In genomic region chr12:124152733-124153132, GRCh38 we compare ENCODE assay signal across 14 cellular contexts.
"Had no signal": no experiment of that assay in that cellular context is flagged by ENCODE, and none has a peak within 500 bp of the region (broad histone marks: within the 10 kb centered on the region; RNA-seq: fewer than 3 reads in every experiment).

No MANE protein-coding gene starts in this region.

- DNase-seq: activated B cell treated with CpG ODN at 0.5 μM for 24 hours; activated CD4-positive, alpha-beta T cell treated with anti-CD3 and anti-CD28 coated beads, Interleukin-2, amount 10 ng/mL, durations not matched to agents 24 days and 14 days; activated naive CD4-positive, alpha-beta T cell treated with Interleukin-2 at 50 U/mL for 16 hours; cortex of kidney; effector CD8-positive, alpha-beta T cell; islet precursor cell; left lung; stimulated activated CD4-positive, alpha-beta T cell treated with anti-CD3 and anti-CD28 coated beads, Interleukin-15, amount 100 ng/mL, for 24 hours; stimulated activated CD4-positive, alpha-beta T cell treated with anti-CD3 and anti-CD28 coated beads, Interleukin-4, amount 100 ng/mL, for 24 hours; stomach had no signal

- H3K9me3 Mint-ChIP-seq: activated B cell treated with CpG ODN at 0.5 μM for 24 hours; activated T-helper 1 cell treated with anti-CD3 and anti-CD28 coated beads, Interleukin-12 subunit alpha, Interleukin-12 subunit beta, Interleukin-2, Interleukin-4 antibody, amounts not matched to agents 30 ng/mL and 10 ng/mL and 1 ng/mL, durations not matched to agents 14 hours and 24 hours and 36 hours; central memory CD8-positive, alpha-beta T cell; memory B cell; T-helper 1 cell treated with Interleukin-12 subunit alpha and Interleukin-12 subunit beta and Interleukin-4 antibody, amounts not matched to agents 30 μg/mL and 1 μg/mL, for 36 hours had no signal

- H3K4me3 Mint-ChIP-seq: activated B cell treated with CpG ODN at 0.5 μM for 24 hours; activated CD4-positive, alpha-beta T cell treated with anti-CD3 and anti-CD28 coated beads, Interleukin-2, amount 10 ng/mL, durations not matched to agents 24 days and 14 days; activated T-helper 1 cell treated with anti-CD3 and anti-CD28 coated beads, Interleukin-12 subunit alpha, Interleukin-12 subunit beta, Interleukin-2, Interleukin-4 antibody, amounts not matched to agents 30 ng/mL and 10 ng/mL and 1 ng/mL, durations not matched to agents 14 hours and 24 hours and 36 hours; central memory CD8-positive, alpha-beta T cell; memory B cell; T-helper 1 cell treated with Interleukin-12 subunit alpha and Interleukin-12 subunit beta and Interleukin-4 antibody, amounts not matched to agents 30 μg/mL and 1 μg/mL, for 36 hours had no signal

- H3K4me1 Mint-ChIP-seq: activated CD4-positive, alpha-beta T cell treated with anti-CD3 and anti-CD28 coated beads, Interleukin-2, amount 10 ng/mL, durations not matched to agents 24 days and 14 days; central memory CD8-positive, alpha-beta T cell; memory B cell had no signal

- H3K27me3 Mint-ChIP-seq: activated CD4-positive, alpha-beta T cell treated with anti-CD3 and anti-CD28 coated beads, Interleukin-2, amount 10 ng/mL, durations not matched to agents 24 days and 14 days had no signal

- H3K4me3 ChIP-seq: left lung, stomach had no signal

- H3K27ac Mint-ChIP-seq: activated B cell treated with CpG ODN at 0.5 μM for 24 hours; activated CD4-positive, alpha-beta T cell treated with anti-CD3 and anti-CD28 coated beads, Interleukin-2, amount 10 ng/mL, durations not matched to agents 24 days and 14 days; activated T-helper 1 cell treated with anti-CD3 and anti-CD28 coated beads, Interleukin-12 subunit alpha, Interleukin-12 subunit beta, Interleukin-2, Interleukin-4 antibody, amounts not matched to agents 30 ng/mL and 10 ng/mL and 1 ng/mL, durations not matched to agents 14 hours and 24 hours and 36 hours; memory B cell; T-helper 1 cell treated with Interleukin-12 subunit alpha and Interleukin-12 subunit beta and Interleukin-4 antibody, amounts not matched to agents 30 μg/mL and 1 μg/mL, for 36 hours had no signal

- H3K27me3 ChIP-seq: left lung, stomach had no signal

- H3K36me3 ChIP-seq: left lung, stomach had no signal

- ATAC-seq: left lung had no signal

- H3K4me1 ChIP-seq: left lung, stomach had no signal

- H3K9me3 ChIP-seq: left lung, stomach had no signal

- H3K27ac ChIP-seq: left lung, stomach had no signal
